In genomic region chr17:55086635-55087058, GRCh38 we compare ENCODE assay signal across 9 cellular contexts.
A peak's percentile ranks its signal among the peaks of the same experiment; 100 is the strongest.
DNase-seq lines count a peak whose midpoint lies in the region; ATAC-seq lines count a peak whose summit lies in the region.
"Had no signal": no experiment of that assay in that cellular context is flagged by ENCODE, and none has a peak within 500 bp of the region (broad histone marks: within the 10 kb centered on the region; RNA-seq: fewer than 3 reads in every experiment).

No MANE protein-coding gene starts in this region.

- POLR2A ChIA-PET in activated CD8-positive, alpha-beta T cell treated with anti-CD3 and anti-CD28 coated beads, Interleukin-2, amount 10 ng/mL, durations not matched to agents 7 days and 5 days (lab: Charles Lee), result no interaction called here

- peaks cover 6% of the 10 kb centered on the region for H3K36me3 Mint-ChIP-seq in activated CD8-positive, alpha-beta T cell treated with anti-CD3 and anti-CD28 coated beads, Interleukin-2, amount 10 ng/mL, durations not matched to agents 7 days and 5 days (ENCODE audit: low read depth)

- no peak overlapping the region for H3K4me3 ChIP-seq in skeletal muscle cell (ENCODE audit: low read depth, low read length)

- CTCF ChIA-PET in activated CD8-positive, alpha-beta T cell treated with anti-CD3 and anti-CD28 coated beads, Interleukin-2, amount 10 ng/mL, durations not matched to agents 7 days and 5 days (lab: Charles Lee), result no interaction called here

- peaks cover 16% of the 10 kb centered on the region for H3K4me1 Mint-ChIP-seq in activated CD8-positive, alpha-beta T cell treated with anti-CD3 and anti-CD28 coated beads, Interleukin-2, amount 10 ng/mL, durations not matched to agents 7 days and 5 days (ENCODE audit: low read depth)
- H3K4me1 Mint-ChIP-seq: B cell had no signal

- H3K27me3 Mint-ChIP-seq in activated CD8-positive, alpha-beta T cell treated with anti-CD3 and anti-CD28 coated beads, Interleukin-2, amount 10 ng/mL, durations not matched to agents 7 days and 5 days (ENCODE audit: low read depth), result no peaks in the 10 kb centered on the region
- H3K27me3 Mint-ChIP-seq: B cell had no signal

- DNase-seq in NCI-H2171 treated with DMSO at 0.1 percent for 48 hours (lab: John Stamatoyannopoulos, UW) (peak; percentile 34), NCI-H2171 (lab: John Stamatoyannopoulos, UW) (no peak), RPMI7951 (ENCODE audit: low read depth) (peak; percentile 87), fibroblast of gingiva (ENCODE audit: low read depth) (peak; percentile 84), skeletal muscle cell (ENCODE audit: low read depth) (peak; percentile 75), cortex of kidney (lab: John Stamatoyannopoulos, UW) (no peak)
- no peak for DNase-seq in activated CD8-positive, alpha-beta T cell treated with anti-CD3 and anti-CD28 coated beads, Interleukin-2, amount 10 ng/mL, durations not matched to agents 7 days and 5 days
- DNase-seq in effector CD8-positive, alpha-beta T cell (lab: John Stamatoyannopoulos, UW), result no peak

- ATAC-seq in activated CD8-positive, alpha-beta T cell treated with anti-CD3 and anti-CD28 coated beads, Interleukin-2, amount 10 ng/mL, durations not matched to agents 7 days and 5 days, result no peak

- H3K27ac Mint-ChIP-seq in activated CD8-positive, alpha-beta T cell treated with anti-CD3 and anti-CD28 coated beads, Interleukin-2, amount 10 ng/mL, durations not matched to agents 7 days and 5 days, result no peak overlapping the region
- H3K27ac Mint-ChIP-seq: B cell had no signal

- H3K4me3 Mint-ChIP-seq in activated CD8-positive, alpha-beta T cell treated with anti-CD3 and anti-CD28 coated beads, Interleukin-2, amount 10 ng/mL, durations not matched to agents 7 days and 5 days, result no peak overlapping the region
- H3K4me3 Mint-ChIP-seq: B cell had no signal

- H3K9me3 Mint-ChIP-seq in activated CD8-positive, alpha-beta T cell treated with anti-CD3 and anti-CD28 coated beads, Interleukin-2, amount 10 ng/mL, durations not matched to agents 7 days and 5 days (ENCODE audit: insufficient read depth), result no peaks in the 10 kb centered on the region

Comparison
In these comparisons a context has a peak if more than half of its experiments do, and no peak if none do; other contexts are left out.
1. DNase-seq: peak in NCI-H2171 treated with DMSO at 0.1 percent for 48 hours (single experiment), RPMI7951 (single experiment), fibroblast of gingiva (single experiment) and skeletal muscle cell (single experiment); none in NCI-H2171 (single experiment), activated CD8-positive, alpha-beta T cell treated with anti-CD3 and anti-CD28 coated beads, Interleukin-2, amount 10 ng/mL, durations not matched to agents 7 days and 5 days (single experiment), effector CD8-positive, alpha-beta T cell (single experiment) and cortex of kidney (single experiment).